In genomic region chr16:4846503-4846900, GRCh38 we compare ENCODE assay signal across 9 cellular contexts. TPM values are rescaled to one million over a fixed set of nuclear protein-coding genes. Genes with fewer than 3 reads are reported as not detected.
DNase-seq lines count a peak whose midpoint lies in the region; ATAC-seq, FAIRE-seq and TF ChIP-seq lines count a peak whose summit lies in the region.
"Had no signal": no experiment of that assay in that cellular context is flagged by ENCODE, and none has a peak within 500 bp of the region (broad histone marks: within the 10 kb centered on the region; RNA-seq: fewer than 3 reads in every experiment).

No MANE protein-coding gene starts in this region.

- no peak for TF ChIP-seq CTCF in BE2C (IDR thresholded peaks at IDR 0.05; ENCODE audit: low read depth, low read length)
- no peak for TF ChIP-seq CTCF in lower lobe of right lung (IDR thresholded peaks at IDR 0.05)

- H3K4me3 Mint-ChIP-seq in T-helper 1 cell treated with Interleukin-12 subunit alpha and Interleukin-12 subunit beta and Interleukin-4 antibody, amounts not matched to agents 30 μg/mL and 1 μg/mL, for 36 hours = peak overlapping the region; percentile 78
- peak overlapping the region; percentile 87 for H3K4me3 Mint-ChIP-seq in stimulated activated memory B cell treated with anti-CD40 and anti-IgM and Interleukin-4, amounts not matched to agents 10 μg/mL and 1 μg/mL and 100 μg/mL, for 72 hours

- DNase-seq in BE2C (peak; percentile 76), ecto neural progenitor cell (ENCODE audit: low spot score) (peak; percentile 69), lower lobe of right lung (peak; percentile 73), GM19239 (ENCODE audit: insufficient read length, low spot score) (no peak)

- no peak for FAIRE-seq in GM19239 (lab: Jason Lieb, UNC)

- H3K27ac ChIP-seq in lower lobe of right lung = peak overlapping the region; percentile 97

- no peaks in the 10 kb centered on the region for H3K9me3 Mint-ChIP-seq in T-helper 1 cell treated with Interleukin-12 subunit alpha and Interleukin-12 subunit beta and Interleukin-4 antibody, amounts not matched to agents 30 μg/mL and 1 μg/mL, for 36 hours
- H3K9me3 Mint-ChIP-seq in stimulated activated memory B cell treated with anti-CD40 and anti-IgM and Interleukin-4, amounts not matched to agents 10 μg/mL and 1 μg/mL and 100 μg/mL, for 72 hours = no peaks in the 10 kb centered on the region

- H3K36me3 ChIP-seq in BE2C (peaks cover 35% of the 10 kb centered on the region), lower lobe of right lung (peaks cover 37% of the 10 kb centered on the region)

- peaks cover 46% of the 10 kb centered on the region for H3K4me1 Mint-ChIP-seq in T-helper 1 cell treated with Interleukin-12 subunit alpha and Interleukin-12 subunit beta and Interleukin-4 antibody, amounts not matched to agents 30 μg/mL and 1 μg/mL, for 36 hours (ENCODE audit: low read depth)
- H3K4me1 Mint-ChIP-seq in stimulated activated memory B cell treated with anti-CD40 and anti-IgM and Interleukin-4, amounts not matched to agents 10 μg/mL and 1 μg/mL and 100 μg/mL, for 72 hours = peaks cover 35% of the 10 kb centered on the region

- H3K27me3 Mint-ChIP-seq in T-helper 1 cell treated with Interleukin-12 subunit alpha and Interleukin-12 subunit beta and Interleukin-4 antibody, amounts not matched to agents 30 μg/mL and 1 μg/mL, for 36 hours (ENCODE audit: low read depth) = no peaks in the 10 kb centered on the region
- H3K27me3 Mint-ChIP-seq in stimulated activated memory B cell treated with anti-CD40 and anti-IgM and Interleukin-4, amounts not matched to agents 10 μg/mL and 1 μg/mL and 100 μg/mL, for 72 hours = no peaks in the 10 kb centered on the region

- H3K9me3 ChIP-seq in BE2C (no peaks in the 10 kb centered on the region), lower lobe of right lung (no peaks in the 10 kb centered on the region)

- no peaks in the 10 kb centered on the region for H3K27me3 ChIP-seq in BE2C
- H3K27me3 ChIP-seq in lower lobe of right lung (ENCODE audit: low read depth) = no peaks in the 10 kb centered on the region

- intact Hi-C loops in lower lobe of right lung (cut with DNase I) = no loop called here

- peak overlapping the region; percentile 85 for H3K27ac Mint-ChIP-seq in T-helper 1 cell treated with Interleukin-12 subunit alpha and Interleukin-12 subunit beta and Interleukin-4 antibody, amounts not matched to agents 30 μg/mL and 1 μg/mL, for 36 hours
- peak overlapping the region; percentile 96 for H3K27ac Mint-ChIP-seq in stimulated activated memory B cell treated with anti-CD40 and anti-IgM and Interleukin-4, amounts not matched to agents 10 μg/mL and 1 μg/mL and 100 μg/mL, for 72 hours

- peaks cover 28% of the 10 kb centered on the region for H3K36me3 Mint-ChIP-seq in T-helper 1 cell treated with Interleukin-12 subunit alpha and Interleukin-12 subunit beta and Interleukin-4 antibody, amounts not matched to agents 30 μg/mL and 1 μg/mL, for 36 hours (ENCODE audit: low read depth)
- H3K36me3 Mint-ChIP-seq in stimulated activated memory B cell treated with anti-CD40 and anti-IgM and Interleukin-4, amounts not matched to agents 10 μg/mL and 1 μg/mL and 100 μg/mL, for 72 hours = peaks cover 12% of the 10 kb centered on the region

- no peaks in the 10 kb centered on the region for H3K4me1 ChIP-seq in BE2C
- peaks cover 49% of the 10 kb centered on the region for H3K4me1 ChIP-seq in lower lobe of right lung

- ATAC-seq in GM18909 (IDR thresholded peaks at IDR 0.05; ENCODE audit: poor library complexity, unreplicated experiment) = peak; percentile 36
- ATAC-seq in HG03342 (IDR thresholded peaks at IDR 0.05; ENCODE audit: unreplicated experiment) = peak; percentile 5
- ATAC-seq in lower lobe of right lung = peak; percentile 50 to 64
- peak; percentile 35 for ATAC-seq in stimulated activated memory B cell treated with anti-CD40 and anti-IgM and Interleukin-4, amounts not matched to agents 10 μg/mL and 1 μg/mL and 100 μg/mL, for 72 hours

- H3K4me3 ChIP-seq in BE2C (ENCODE audit: low read depth, low read length) (peak overlapping the region; percentile 96), lower lobe of right lung (peak overlapping the region; percentile 92)

RNA-seq across cellular contexts. Expression of gene GLYR1, which starts 0.6 kb away (rescaled TPM):
- polyA plus RNA-seq in BE2C (2012; ENCODE audit: insufficient read depth, insufficient read length, low read depth) = 124 TPM
- 89.3 TPM for total RNA-seq in lower lobe of right lung

RNA-seq across cellular contexts. Expression of gene UBN1, which starts 0.8 kb away (rescaled TPM):
- 40.3 TPM for polyA plus RNA-seq in BE2C (2012; ENCODE audit: insufficient read depth, insufficient read length, low read depth)
- total RNA-seq in lower lobe of right lung = 36.1 TPM

RNA-seq across cellular contexts. Expression of gene ROGDI, which starts 44.1 kb away (rescaled TPM):
- polyA plus RNA-seq in BE2C (2012; ENCODE audit: insufficient read depth, insufficient read length, low read depth) = 246 TPM
- 24.9 TPM for total RNA-seq in lower lobe of right lung

RNA-seq across cellular contexts. Expression of gene SMIM22, which starts 51.3 kb away (rescaled TPM):
- polyA plus RNA-seq in BE2C (2012; ENCODE audit: insufficient read depth, insufficient read length, low read depth) = 5.6 TPM
- total RNA-seq in lower lobe of right lung = 27.7 TPM
- total RNA-seq: T-helper 2 cell treated with Interferon-gamma antibody and Interleukin-4, amounts not matched to agents 100 ng/mL and 5 ng/mL, for 36 hours had no signal

RNA-seq across cellular contexts. Expression of gene SEPTIN12, which starts 58.4 kb away (rescaled TPM):
- polyA plus RNA-seq in BE2C (2012; ENCODE audit: insufficient read depth, insufficient read length, low read depth) = not detected
- not detected for total RNA-seq in lower lobe of right lung
- total RNA-seq: T-helper 2 cell treated with Interferon-gamma antibody and Interleukin-4, amounts not matched to agents 100 ng/mL and 5 ng/mL, for 36 hours had no signal

Comparison
In these comparisons a context has a peak if more than half of its experiments do, and no peak if none do; other contexts are left out.
1. ATAC-seq: peak in every context shown above with its lines; median percentile 57 in lower lobe of right lung; 36 in GM18909; 35 in stimulated activated memory B cell treated with anti-CD40 and anti-IgM and Interleukin-4, amounts not matched to agents 10 μg/mL and 1 μg/mL and 100 μg/mL, for 72 hours; 5 in HG03342.